1 cellular context compared by ENCODE assay signal in genomic region chr17:70089513-70090148, GRCh38.
TF ChIP-seq lines count a peak whose summit lies in the region.

No MANE protein-coding gene starts in this region.

TF ChIP-seq in HEK293T, 16 proteins besides CTCF, POLR2A, EP300 and RAD21 (continued from another document):
- TF ChIP-seq PKNOX1 (IDR thresholded peaks at IDR 0.05) (peak; percentile 71), FOXA1 (IDR thresholded peaks at IDR 0.05) (no peak), L3MBTL2 (conservative IDR thresholded peaks at IDR 0.05) (no peak)
